In the genomic region with DNA sequence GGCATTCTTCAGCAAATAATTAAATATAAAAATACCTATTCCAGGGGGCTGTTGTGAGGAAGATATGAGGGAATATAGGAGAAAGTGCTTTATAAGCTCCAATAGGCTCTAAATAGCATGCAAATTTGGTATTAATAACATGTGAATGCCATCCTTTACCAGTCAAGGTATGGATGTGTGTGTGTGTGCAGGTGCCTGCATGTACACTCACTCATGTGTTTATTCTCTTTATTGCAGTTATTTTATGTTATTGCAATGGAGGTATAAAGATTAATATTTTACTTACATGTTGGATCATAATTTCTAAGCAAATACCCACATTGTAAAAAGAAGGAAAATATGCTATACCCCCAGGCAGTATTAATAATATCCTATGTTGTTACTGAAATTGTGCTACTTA, we compare ENCODE assay signal across 6 cellular contexts.
"Had no signal": no experiment of that assay in that cellular context is flagged by ENCODE, and none has a peak within 500 bp of the region (broad histone marks: within the 10 kb centered on the region; RNA-seq: fewer than 3 reads in every experiment).

No MANE protein-coding gene starts in this region.

- DNase-seq: IMR-90, KBM-7 had no signal

- H3K27ac ChIP-seq: HL-60 had no signal

- H3K4me3 ChIP-seq: K562 had no signal

- H3K4me3 Mint-ChIP-seq: IgD-negative memory B cell had no signal

- H3K27me3 Mint-ChIP-seq: IgD-negative memory B cell had no signal

- ATAC-seq: HepG2, K562 had no signal

- H3K4me1 Mint-ChIP-seq: IgD-negative memory B cell had no signal

- H3K27ac Mint-ChIP-seq: IgD-negative memory B cell had no signal

- H3K36me3 Mint-ChIP-seq: IgD-negative memory B cell had no signal
